Comparison of ENCODE assay signal across 1 cellular context in genomic region chr13:98222816-98223215, GRCh38.
TF ChIP-seq lines count a peak whose summit lies in the region.

No MANE protein-coding gene starts in this region.

TF ChIP-seq in K562, 482 proteins besides CTCF, POLR2A, EP300 and RAD21 (continued from another document):
- TF ChIP-seq THAP7 (CRISPR knock-in tag; IDR thresholded peaks at IDR 0.05) (no peak), NR2F6 (CRISPR knock-in tag; IDR thresholded peaks at IDR 0.05) (no peak), ZNF134 (CRISPR knock-in tag; conservative IDR thresholded peaks at IDR 0.05) (no peak), HMG20A (CRISPR knock-in tag; conservative IDR thresholded peaks at IDR 0.05) (no peak), MAZ (CRISPR knock-in tag; conservative IDR thresholded peaks at IDR 0.05 in 1 of 2, IDR thresholded peaks at IDR 0.05 in 1 of 2) (no peak), CBFA2T3 (IDR thresholded peaks at IDR 0.05) (peak; percentile 78), JUNB (CRISPR knock-in tag; conservative IDR thresholded peaks at IDR 0.05) (no peak), E2F1 (CRISPR knock-in tag; IDR thresholded peaks at IDR 0.05) (no peak), HNRNPLL (IDR thresholded peaks at IDR 0.05; ENCODE audit: low read depth, low read length, poor library complexity, severe bottlenecking) (no peak), CHD2 (IDR thresholded peaks at IDR 0.05; ENCODE audit: low read depth, low read length) (no peak), MCM3 (IDR thresholded peaks at IDR 0.05) (no peak), FOXK1 (CRISPR knock-in tag; IDR thresholded peaks at IDR 0.05; ENCODE audit: borderline replicate concordance) (no peak), THRB (CRISPR knock-in tag; conservative IDR thresholded peaks at IDR 0.05) (no peak), POLR2B (IDR thresholded peaks at IDR 0.05; ENCODE audit: low read depth, partially characterized antibody) (no peak), ZSCAN32 (CRISPR knock-in tag; IDR thresholded peaks at IDR 0.05) (no peak), MEIS2 (IDR thresholded peaks at IDR 0.05; ENCODE audit: partially characterized antibody) (peak; percentile 22), TARDBP (IDR thresholded peaks at IDR 0.05) (no peak), ZNF197 (CRISPR knock-in tag; IDR thresholded peaks at IDR 0.05; ENCODE audit: low read depth) (no peak), TRIM24 (IDR thresholded peaks at IDR 0.05) (no peak), XRCC4 (IDR thresholded peaks at IDR 0.05; ENCODE audit: extremely low read depth, insufficient read depth, insufficient read length) (no peak), RBM15 (IDR thresholded peaks at IDR 0.05; ENCODE audit: insufficient read depth, low read length) (no peak), RBM39 (optimal IDR thresholded peaks at IDR 0.05; ENCODE audit: low read depth, low read length) (no peak), ARID1B (IDR thresholded peaks at IDR 0.05) (peak; percentile 79), CHCHD3 (CRISPR knock-in tag; IDR thresholded peaks at IDR 0.05) (no peak), TEAD2 (tag; IDR thresholded peaks at IDR 0.05) (no peak), IFI16 (CRISPR knock-in tag; IDR thresholded peaks at IDR 0.05) (no peak), EP400 (IDR thresholded peaks at IDR 0.05) (no peak), ZNF146 (CRISPR knock-in tag; IDR thresholded peaks at IDR 0.05; ENCODE audit: unreplicated experiment) (no peak), MYC (IDR thresholded peaks at IDR 0.05; ENCODE audit: low read depth, low read length) (no peak), MYC (CRISPR knock-in tag; IDR thresholded peaks at IDR 0.05; ENCODE audit: borderline replicate concordance, low read depth) (no peak), KLF1 (tag; IDR thresholded peaks at IDR 0.05) (no peak), TCF15 (CRISPR knock-in tag; IDR thresholded peaks at IDR 0.05) (no peak), RBM34 (IDR thresholded peaks at IDR 0.05; ENCODE audit: borderline replicate concordance, insufficient read depth, low read length) (no peak), ATF1 (CRISPR knock-in tag; IDR thresholded peaks at IDR 0.05) (no peak), ATF1 (tag; IDR thresholded peaks at IDR 0.05) (no peak), FOXO4 (CRISPR knock-in tag; IDR thresholded peaks at IDR 0.05) (no peak), NFXL1 (CRISPR knock-in tag; IDR thresholded peaks at IDR 0.05) (no peak), PKNOX1 (IDR thresholded peaks at IDR 0.05) (peak; percentile 63; the same call in 1 of the 2 replicates), JUND (IDR thresholded peaks at IDR 0.05; ENCODE audit: borderline replicate concordance, low read depth, low read length) (no peak), JUND (tag; IDR thresholded peaks at IDR 0.05; ENCODE audit: borderline replicate concordance, low read depth, low read length) (no peak; the same call in 2 of the 3 replicates)
